1 cellular context compared by ENCODE assay signal in the genomic region with DNA sequence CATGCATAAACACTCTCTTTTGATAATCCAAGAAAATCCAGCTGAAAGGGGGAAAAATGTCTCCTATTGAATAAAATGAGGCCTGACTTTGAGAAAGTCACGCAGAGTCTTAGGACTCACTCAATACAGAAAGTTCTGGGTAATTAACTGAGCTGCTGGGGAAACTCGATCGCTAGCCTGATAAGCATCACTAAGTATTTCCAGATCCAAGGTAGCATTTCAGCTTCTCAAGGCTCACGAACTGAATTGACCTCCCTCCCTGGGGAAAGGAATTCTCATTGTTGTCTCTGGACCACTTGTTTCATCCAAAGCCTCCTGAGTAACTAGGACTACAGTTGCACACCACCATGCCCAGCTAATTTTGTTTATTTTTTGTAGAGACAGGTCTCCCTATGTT.
TF ChIP-seq lines count a peak whose summit lies in the region.

No MANE protein-coding gene starts in this region.

TF ChIP-seq in HEK293, 187 proteins besides CTCF, POLR2A, EP300 and RAD21 (continued from another document):
- TF ChIP-seq, protein P1, sequence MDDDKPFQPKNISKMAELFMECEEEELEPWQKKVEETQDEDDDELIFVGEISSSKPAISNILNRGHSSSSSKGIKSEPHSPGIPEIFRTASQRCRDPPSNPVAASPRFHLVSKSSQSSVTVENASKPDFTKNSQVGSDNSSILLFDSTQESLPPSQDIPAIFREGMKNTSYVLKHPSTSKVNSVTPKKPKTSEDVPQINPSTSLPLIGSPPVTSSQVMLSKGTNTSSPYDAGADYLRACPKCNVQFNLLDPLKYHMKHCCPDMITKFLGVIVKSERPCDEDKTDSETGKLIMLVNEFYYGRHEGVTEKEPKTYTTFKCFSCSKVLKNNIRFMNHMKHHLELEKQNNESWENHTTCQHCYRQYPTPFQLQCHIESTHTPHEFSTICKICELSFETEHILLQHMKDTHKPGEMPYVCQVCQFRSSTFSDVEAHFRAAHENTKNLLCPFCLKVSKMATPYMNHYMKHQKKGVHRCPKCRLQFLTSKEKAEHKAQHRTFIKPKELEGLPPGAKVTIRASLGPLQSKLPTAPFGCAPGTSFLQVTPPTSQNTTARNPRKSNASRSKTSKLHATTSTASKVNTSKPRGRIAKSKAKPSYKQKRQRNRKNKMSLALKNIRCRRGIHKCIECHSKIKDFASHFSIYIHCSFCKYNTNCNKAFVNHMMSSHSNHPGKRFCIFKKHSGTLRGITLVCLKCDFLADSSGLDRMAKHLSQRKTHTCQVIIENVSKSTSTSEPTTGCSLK (tag by site-specific recombination; IDR thresholded peaks at IDR 0.05) = no peak
- TF ChIP-seq ZFP3 (tag by site-specific recombination; IDR thresholded peaks at IDR 0.05; ENCODE audit: low read depth) (no peak), ZBTB17 (tag by site-specific recombination; IDR thresholded peaks at IDR 0.05) (peak; percentile 60), PRDM1 (tag by site-specific recombination; IDR thresholded peaks at IDR 0.05) (0 out of 2 replicates have a peak, but pooled peaks have one; percentile 31)
